Comparison of ENCODE assay signal across 1 cellular context in the genomic region with DNA sequence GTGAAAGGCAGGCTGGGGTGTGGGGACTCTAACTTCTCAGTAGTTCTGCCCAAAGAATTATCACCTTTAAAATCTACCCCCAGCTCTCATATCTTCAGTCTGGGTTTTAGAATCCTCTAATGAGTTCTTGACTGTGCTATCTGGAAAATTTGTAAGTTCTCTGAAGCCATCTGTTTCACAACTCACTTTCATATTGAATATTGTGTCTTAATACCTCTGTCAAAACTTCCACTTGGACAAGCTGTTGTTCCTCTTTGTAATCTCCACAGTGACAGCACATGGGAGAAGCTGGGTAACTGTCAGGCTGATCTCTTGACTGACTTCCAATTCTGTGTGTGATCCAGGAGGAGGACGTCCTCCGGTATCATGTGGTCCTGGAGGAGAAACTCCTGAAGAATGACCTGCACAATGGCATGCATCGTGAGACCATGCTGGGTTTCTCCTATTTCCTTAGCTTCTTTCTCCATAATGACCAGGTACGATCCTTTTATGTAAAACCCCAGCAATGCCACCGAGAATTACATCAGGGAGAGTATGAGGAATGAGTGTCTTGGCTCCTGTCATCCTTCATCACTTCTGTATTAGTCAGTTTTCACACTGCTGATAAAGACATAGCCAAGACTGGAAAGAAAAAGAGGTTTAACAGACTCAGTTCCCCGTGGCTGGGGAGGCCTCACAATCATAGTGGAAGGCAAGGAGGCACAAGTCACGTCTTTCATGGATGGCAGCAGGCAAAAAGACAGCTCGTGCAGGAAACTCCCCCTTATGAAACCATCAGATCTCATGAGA.
TF ChIP-seq lines count a peak whose summit lies in the region.

No MANE protein-coding gene starts in this region.

TF ChIP-seq in GM12878, 131 proteins besides CTCF, POLR2A, EP300 and RAD21 (continued from another document):
- peak; percentile 31 to 51; a peak in 2 of 4 replicates for TF ChIP-seq IKZF2 (IDR thresholded peaks at IDR 0.05)
- TF ChIP-seq, protein P1, sequence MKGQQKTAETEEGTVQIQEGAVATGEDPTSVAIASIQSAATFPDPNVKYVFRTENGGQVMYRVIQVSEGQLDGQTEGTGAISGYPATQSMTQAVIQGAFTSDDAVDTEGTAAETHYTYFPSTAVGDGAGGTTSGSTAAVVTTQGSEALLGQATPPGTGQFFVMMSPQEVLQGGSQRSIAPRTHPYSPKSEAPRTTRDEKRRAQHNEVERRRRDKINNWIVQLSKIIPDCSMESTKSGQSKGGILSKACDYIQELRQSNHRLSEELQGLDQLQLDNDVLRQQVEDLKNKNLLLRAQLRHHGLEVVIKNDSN (IDR thresholded peaks at IDR 0.05; ENCODE audit: borderline replicate concordance, extremely low read length, insufficient read depth, low read depth, low read length): no peak
- no peak for TF ChIP-seq NFYA (IDR thresholded peaks at IDR 0.05; ENCODE audit: borderline replicate concordance, low read depth, low read length)
- TF ChIP-seq BHLHE40 (IDR thresholded peaks at IDR 0.05; ENCODE audit: borderline replicate concordance in 1 of 2, low read depth in 2 of 2, low read length in 1 of 2): peak in 1 of 2 experiments; percentile 30; a peak in 1 of 4 replicates
- peak; percentile 31; the same call in 1 of the 2 replicates for TF ChIP-seq NFIC (IDR thresholded peaks at IDR 0.05; ENCODE audit: low read depth, low read length)
- TF ChIP-seq IKZF1 (conservative IDR thresholded peaks at IDR 0.05): peak; percentile 56; the same call in 1 of the 2 replicates
- TF ChIP-seq MTA2 (IDR thresholded peaks at IDR 0.05; ENCODE audit: low read depth): peak; percentile 39; the same call in 1 of the 2 replicates
